18 cellular contexts compared by ENCODE assay signal in genomic region chr20:51346686-51347485, GRCh38.
DNase-seq lines count a peak whose midpoint lies in the region; ATAC-seq and TF ChIP-seq lines count a peak whose summit lies in the region.
"Had no signal": no experiment of that assay in that cellular context is flagged by ENCODE, and none has a peak within 500 bp of the region (broad histone marks: within the 10 kb centered on the region; RNA-seq: fewer than 3 reads in every experiment).

No MANE protein-coding gene starts in this region.

- peak overlapping the region; percentile 40 for H3K27ac ChIP-seq in fibroblast of lung (ENCODE audit: insufficient read depth, low read length)
- H3K27ac ChIP-seq: left ventricle myocardium inferior had no signal

- intact Hi-C loops in sciatic nerve (cut with DNase I), result no loop called here

- H3K4me3 ChIP-seq in fibroblast of lung (replicated peaks in 1 of 4; ENCODE audit: control extremely low read depth in 1 of 4, insufficient read depth in 1 of 4, low read depth in 3 of 4, low read length in 4 of 4) (no peak overlapping the region), skeletal muscle satellite cell (ENCODE audit: low read length) (no peak overlapping the region)
- H3K4me3 ChIP-seq: heart right ventricle, left ventricle myocardium inferior had no signal

- H3K4me1 ChIP-seq in fibroblast of lung (ENCODE audit: control insufficient read depth, extremely low read depth, insufficient read depth, low read length), result peaks cover 7% of the 10 kb centered on the region
- peaks cover 70% of the 10 kb centered on the region for H3K4me1 ChIP-seq in skeletal muscle satellite cell (ENCODE audit: control insufficient read depth, insufficient read depth, low read length)
- H3K4me1 ChIP-seq: left ventricle myocardium inferior had no signal

- H3K36me3 ChIP-seq in fibroblast of lung (ENCODE audit: control insufficient read depth, insufficient read depth, low read length) (no peaks in the 10 kb centered on the region), skeletal muscle satellite cell (ENCODE audit: insufficient read depth, low read length) (no peaks in the 10 kb centered on the region)
- H3K36me3 ChIP-seq: heart right ventricle, left ventricle myocardium inferior had no signal

- H3K9me3 ChIP-seq in fibroblast of lung (ENCODE audit: control insufficient read depth, insufficient read depth, low read depth, low read length) (no peaks in the 10 kb centered on the region), skeletal muscle satellite cell (replicated peaks; ENCODE audit: low read length) (no peaks in the 10 kb centered on the region)
- H3K9me3 ChIP-seq: heart right ventricle, left ventricle myocardium inferior had no signal

- no peaks in the 10 kb centered on the region for H4K20me1 ChIP-seq in fibroblast of lung (ENCODE audit: control insufficient read depth, extremely low read depth, insufficient read depth, low read length)

- H3K9ac ChIP-seq in fibroblast of lung (ENCODE audit: insufficient read depth, low read length) (no peak overlapping the region), skeletal muscle satellite cell (ENCODE audit: low read depth, low read length) (peak overlapping the region; percentile 85)

- H2AFZ ChIP-seq in fibroblast of lung (ENCODE audit: low read length), result no peak overlapping the region

- H3K27me3 ChIP-seq in fibroblast of lung (ENCODE audit: control insufficient read depth, insufficient read depth, low read length) (no peaks in the 10 kb centered on the region), skeletal muscle satellite cell (ENCODE audit: control insufficient read depth, insufficient read depth, low read length) (no peaks in the 10 kb centered on the region)

- DNase-seq in HCEC 1CT, result peak; percentile 62
- DNase-seq in SK-N-DZ (ENCODE audit: low spot score), result peak; percentile 23
- peak; percentile 59 to 76 for DNase-seq in fibroblast of lung (ENCODE audit: low read depth in 2 of 2)
- no peak for DNase-seq in sciatic nerve (ENCODE audit: low spot score)
- no peak for DNase-seq in dedifferentiated amniotic fluid mesenchymal stem cell (ENCODE audit: extremely low spot score)
- DNase-seq in activated T-cell treated with anti-CD3 and anti-CD28 coated beads, Interleukin-2, amount 50 U/mL, for 48 hours, result no peak
- no peak for DNase-seq in NCI-H1417 (lab: John Stamatoyannopoulos, UW)
- DNase-seq: anterior cingulate cortex; CD4-positive, alpha-beta T cell; effector CD8-positive, alpha-beta T cell; GF-D8; heart right ventricle; left ventricle myocardium inferior; naive thymus-derived CD8-positive, alpha-beta T cell; NCI-H774; right cardiac atrium; Right ventricle myocardium superior had no signal

- no peak for TF ChIP-seq CTCF in fibroblast of lung (conservative IDR thresholded peaks at IDR 0.05 in 1 of 2, IDR thresholded peaks at IDR 0.05 in 1 of 2; ENCODE audit: low read depth in 1 of 2, low read length in 2 of 2)

- no peak for ATAC-seq in sciatic nerve
- ATAC-seq: heart right ventricle; naive thymus-derived CD8-positive, alpha-beta T cell; right cardiac atrium had no signal

- no peak overlapping the region for H3K4me2 ChIP-seq in fibroblast of lung (ENCODE audit: extremely low read depth, insufficient read depth, low read length)
- H3K4me2 ChIP-seq in skeletal muscle satellite cell (ENCODE audit: low read length), result no peak overlapping the region

- no peaks in the 10 kb centered on the region for H3K79me2 ChIP-seq in fibroblast of lung (ENCODE audit: control insufficient read depth, insufficient read depth, low read length)

Comparison
In these comparisons a context has a peak if more than half of its experiments do, and no peak if none do; other contexts are left out.
1. DNase-seq: peak in HCEC 1CT (single experiment), SK-N-DZ (single experiment) and fibroblast of lung (2 of 2); none in sciatic nerve (single experiment), dedifferentiated amniotic fluid mesenchymal stem cell (single experiment), activated T-cell treated with anti-CD3 and anti-CD28 coated beads, Interleukin-2, amount 50 U/mL, for 48 hours (0 of 2) and NCI-H1417 (0 of 3).